12 cellular contexts compared by ENCODE assay signal in genomic region chr3:149466192-149466591, GRCh38. TPM values are rescaled to one million over a fixed set of nuclear protein-coding genes. Genes with fewer than 3 reads are reported as not detected.
A peak's percentile ranks its signal among the peaks of the same experiment; 100 is the strongest.
DNase-seq lines count a peak whose midpoint lies in the region; ATAC-seq and TF ChIP-seq lines count a peak whose summit lies in the region.
"Had no signal": no experiment of that assay in that cellular context is flagged by ENCODE, and none has a peak within 500 bp of the region (broad histone marks: within the 10 kb centered on the region; RNA-seq: fewer than 3 reads in every experiment).

No MANE protein-coding gene starts in this region.

- peak overlapping the region; percentile 55 for H3K4me2 ChIP-seq in GM23248 (ENCODE audit: unreplicated experiment)

- peak overlapping the region; percentile 79 for H2AFZ ChIP-seq in GM23248

- DNase-seq in GM23248 (peak; percentile 89), adipocyte (ENCODE audit: low read depth) (peak; percentile 82), heart right ventricle (peak in 1 of 2 donors; percentile 25), sciatic nerve (ENCODE audit: low spot score) (no peak), erythroblast (lab: John Stamatoyannopoulos, UW) (no peak)
- no peak for DNase-seq in effector memory CD8-positive, alpha-beta T cell
- DNase-seq: activated B cell treated with CpG ODN at 0.5 μM for 24 hours, NCI-H1436 treated with DMSO at 0.1 percent for 48 hours, OCI-M1 had no signal

- no peaks in the 10 kb centered on the region for H3K36me3 Mint-ChIP-seq in effector memory CD8-positive, alpha-beta T cell (ENCODE audit: insufficient read depth)

- peaks cover 42% of the 10 kb centered on the region for H3F3A ChIP-seq in GM23248 (ENCODE audit: insufficient read depth)

- H3K4me3 ChIP-seq in GM23248 (no peak overlapping the region), adipocyte (ENCODE audit: low read length) (no peak overlapping the region), heart right ventricle (no peak overlapping the region)

- TF ChIP-seq CTCF in heart right ventricle (IDR thresholded peaks at IDR 0.05), result no peak

- no peaks in the 10 kb centered on the region for H3K9me2 ChIP-seq in GM23248 (ENCODE audit: insufficient read depth)

- in situ Hi-C loops in GM23248 (cut with MboI), result no loop called here

- peaks cover 14 to 44% of the 10 kb centered on the region in 2 donors for H3K27me3 Mint-ChIP-seq in effector memory CD8-positive, alpha-beta T cell

- H3K9me3 ChIP-seq in GM23248 (ENCODE audit: low read depth), result no peaks in the 10 kb centered on the region
- no peaks in the 10 kb centered on the region for H3K9me3 ChIP-seq in adipocyte (ENCODE audit: control insufficient read depth, low read length)
- no peaks in the 10 kb centered on the region for H3K9me3 ChIP-seq in heart right ventricle

- H3K4me3 Mint-ChIP-seq in effector memory CD8-positive, alpha-beta T cell, result no peak overlapping the region
- H3K4me3 Mint-ChIP-seq: activated B cell treated with CpG ODN at 0.5 μM for 24 hours had no signal

- intact Hi-C loops in heart right ventricle (cut with DNase I) (no loop called here), sciatic nerve (cut with DNase I) (no loop called here)

- peak overlapping the region; percentile 64 for H3K27ac ChIP-seq in GM23248
- H3K27ac ChIP-seq in heart right ventricle, result peak overlapping the region in 6 of 10 donors; percentile 17 to 59 (median 42)

- H4K20me1 ChIP-seq in GM23248 (ENCODE audit: insufficient read depth), result no peaks in the 10 kb centered on the region

- H3K4me1 Mint-ChIP-seq in effector memory CD8-positive, alpha-beta T cell (ENCODE audit: low read depth in 2 of 2), result no peaks in the 10 kb centered on the region

- WGBS in GM23248 (ENCODE audit: low coverage in 1 of 2, low lambda C conversion rate in 2 of 2, missing lambda C conversion rate in 2 of 2), 2 experiments, result 1 to 14% methylated on average over 3 to 4 of the region's 4 CpGs
- WGBS in heart right ventricle, 2 donors, result 75 to 76% methylated on average over 4 of the region's 4 CpGs

- peaks cover 69% of the 10 kb centered on the region for H3K4me1 ChIP-seq in GM23248 (ENCODE audit: insufficient read depth)
- peaks cover 50% of the 10 kb centered on the region for H3K4me1 ChIP-seq in adipocyte (ENCODE audit: control insufficient read depth, insufficient read depth, low read length)
- peaks cover 0 to 29% (median 0%) of the 10 kb centered on the region in 9 donors for H3K4me1 ChIP-seq in heart right ventricle

- ATAC-seq in heart right ventricle, result peak in 7 of 8 donors; percentile 65 to 91 (median 85)
- ATAC-seq in sciatic nerve, result peak; percentile 84
- ATAC-seq in HG03457 (IDR thresholded peaks at IDR 0.05; ENCODE audit: unreplicated experiment), result no peak
- ATAC-seq in effector memory CD8-positive, alpha-beta T cell (replicated peaks), result no peak
- ATAC-seq in GM18873 (IDR thresholded peaks at IDR 0.05; ENCODE audit: low FRiP score, unreplicated experiment), result no peak
- ATAC-seq: left lobe of liver had no signal

- no peak overlapping the region for H3K27ac Mint-ChIP-seq in effector memory CD8-positive, alpha-beta T cell
- H3K27ac Mint-ChIP-seq: activated B cell treated with CpG ODN at 0.5 μM for 24 hours had no signal

- H3K9ac ChIP-seq in GM23248 (peak overlapping the region; percentile 23; the same call in 1 of the 2 replicates), adipocyte (ENCODE audit: low read length) (peak overlapping the region; percentile 62)

- H3K79me2 ChIP-seq in GM23248 (ENCODE audit: insufficient read depth), result no peaks in the 10 kb centered on the region

- no peaks in the 10 kb centered on the region for H3K36me3 ChIP-seq in GM23248 (ENCODE audit: low read depth)
- H3K36me3 ChIP-seq in adipocyte (ENCODE audit: control insufficient read depth, insufficient read depth, low read length, severe bottlenecking), result no peaks in the 10 kb centered on the region
- no peaks in the 10 kb centered on the region for H3K36me3 ChIP-seq in heart right ventricle

- H3K9me3 Mint-ChIP-seq in effector memory CD8-positive, alpha-beta T cell, result no peaks in the 10 kb centered on the region
- H3K9me3 Mint-ChIP-seq: activated B cell treated with CpG ODN at 0.5 μM for 24 hours had no signal

- H3K27me3 ChIP-seq in GM23248 (replicated peaks; ENCODE audit: insufficient read depth) (no peaks in the 10 kb centered on the region), adipocyte (replicated peaks; ENCODE audit: control insufficient read depth, insufficient read depth, low read length) (no peaks in the 10 kb centered on the region), heart right ventricle (no peaks in the 10 kb centered on the region)

- no peak for TF ChIP-seq POLR2A in erythroblast (IDR thresholded peaks at IDR 0.05; ENCODE audit: low read length)

RNA-seq across cellular contexts. Expression of gene TM4SF4, which starts 8.3 kb away (rescaled TPM):
- total RNA-seq in GM23248 (2014; rRNA removed; shearing (Covaris generic)), result 0.97 TPM in 1 of 2 replicates, not detected in the other
- polyA plus RNA-seq in GM23248 (2016; fragmentation: Nextera tagmentation; extraction: Ambion mirVana) (0.48 and 0.96 TPM in 2 replicates), heart right ventricle (not detected)
- total RNA-seq in heart right ventricle (not detected), sciatic nerve (not detected)
- total RNA-seq: activated B cell treated with CpG ODN at 0.5 μM for 24 hours had no signal

Comparison
In these comparisons a context has a peak if more than half of its experiments do, and no peak if none do; other contexts are left out.
1. DNase-seq: peak in GM23248 (single experiment) and adipocyte (single experiment); none in sciatic nerve (single experiment), effector memory CD8-positive, alpha-beta T cell (0 of 3) and erythroblast (0 of 2).
2. ATAC-seq: peak in heart right ventricle (7 of 8) and sciatic nerve (single experiment); none in HG03457 (single experiment), effector memory CD8-positive, alpha-beta T cell (single experiment) and GM18873 (single experiment).